ENCODE assay signal across 8 cellular contexts in the genomic region with DNA sequence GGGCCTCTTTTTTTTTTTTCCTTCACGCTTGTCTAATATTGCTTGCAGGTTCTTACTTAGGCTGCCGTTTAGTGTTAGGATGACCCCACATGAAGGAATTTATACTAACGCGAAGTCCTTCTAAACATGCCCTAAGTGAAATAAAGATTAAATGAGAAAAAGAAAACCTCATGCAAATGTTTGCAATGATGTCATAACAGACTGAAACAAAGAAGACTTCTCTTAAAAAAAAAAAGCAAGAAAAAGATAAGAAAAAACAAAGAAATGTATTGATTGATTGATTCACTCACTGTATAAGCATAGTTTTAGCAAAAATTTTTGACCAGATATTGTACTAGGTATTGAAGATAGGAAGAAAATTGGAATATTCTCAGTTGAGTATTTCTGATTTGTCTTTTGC.
"Had no signal": no experiment of that assay in that cellular context is flagged by ENCODE, and none has a peak within 500 bp of the region (broad histone marks: within the 10 kb centered on the region; RNA-seq: fewer than 3 reads in every experiment).

No MANE protein-coding gene starts in this region.

- ATAC-seq: K562 had no signal

- H3K4me3 ChIP-seq: K562 had no signal

- H3K36me3 Mint-ChIP-seq: IgD-negative memory B cell had no signal

- H3K27me3 Mint-ChIP-seq: IgD-negative memory B cell had no signal

- H3K4me1 Mint-ChIP-seq: IgD-negative memory B cell had no signal

- FAIRE-seq: HTR-8/SVneo, K562 had no signal

- H3K4me2 ChIP-seq: KMS-11 had no signal

- H3K27ac Mint-ChIP-seq: IgD-negative memory B cell had no signal

- H3K9ac ChIP-seq: KMS-11 had no signal

- DNase-seq: IMR-90, KBM-7, KG1 had no signal

- H3K27ac ChIP-seq: HL-60, KMS-11 had no signal
